In the genomic region with DNA sequence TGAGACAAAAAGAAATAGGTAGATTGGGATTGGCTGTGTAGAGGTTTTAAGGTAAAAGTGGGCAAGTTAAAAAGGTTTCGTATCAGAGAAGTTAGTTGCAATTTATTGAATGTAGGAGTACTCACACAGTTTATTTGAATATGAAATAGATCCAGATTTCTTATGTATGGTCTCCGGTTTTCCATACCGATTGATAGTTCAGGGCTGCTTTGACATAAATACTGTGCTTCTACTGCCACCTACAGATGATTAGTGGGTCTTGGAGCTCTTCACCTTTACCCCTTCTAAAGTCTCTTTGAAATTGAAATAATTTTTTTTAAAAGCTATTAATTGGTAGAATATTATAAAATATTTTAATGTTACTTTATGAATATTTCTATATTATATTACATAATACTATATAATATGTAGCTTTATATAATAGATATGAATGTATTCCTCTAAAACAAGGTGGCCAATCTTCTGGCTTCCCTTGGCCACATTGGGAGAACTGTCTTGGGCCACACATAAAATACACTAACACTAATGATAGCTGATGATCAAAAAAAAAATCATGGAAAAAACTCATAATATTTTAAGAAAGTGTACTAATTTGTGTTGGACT, we compare ENCODE assay signal across 1 cellular context.
TF ChIP-seq lines count a peak whose summit lies in the region.

No MANE protein-coding gene starts in this region.

TF ChIP-seq in GM23338, 12 proteins besides CTCF, POLR2A, EP300 and RAD21 (continued from another document):
- TF ChIP-seq, protein P1, sequence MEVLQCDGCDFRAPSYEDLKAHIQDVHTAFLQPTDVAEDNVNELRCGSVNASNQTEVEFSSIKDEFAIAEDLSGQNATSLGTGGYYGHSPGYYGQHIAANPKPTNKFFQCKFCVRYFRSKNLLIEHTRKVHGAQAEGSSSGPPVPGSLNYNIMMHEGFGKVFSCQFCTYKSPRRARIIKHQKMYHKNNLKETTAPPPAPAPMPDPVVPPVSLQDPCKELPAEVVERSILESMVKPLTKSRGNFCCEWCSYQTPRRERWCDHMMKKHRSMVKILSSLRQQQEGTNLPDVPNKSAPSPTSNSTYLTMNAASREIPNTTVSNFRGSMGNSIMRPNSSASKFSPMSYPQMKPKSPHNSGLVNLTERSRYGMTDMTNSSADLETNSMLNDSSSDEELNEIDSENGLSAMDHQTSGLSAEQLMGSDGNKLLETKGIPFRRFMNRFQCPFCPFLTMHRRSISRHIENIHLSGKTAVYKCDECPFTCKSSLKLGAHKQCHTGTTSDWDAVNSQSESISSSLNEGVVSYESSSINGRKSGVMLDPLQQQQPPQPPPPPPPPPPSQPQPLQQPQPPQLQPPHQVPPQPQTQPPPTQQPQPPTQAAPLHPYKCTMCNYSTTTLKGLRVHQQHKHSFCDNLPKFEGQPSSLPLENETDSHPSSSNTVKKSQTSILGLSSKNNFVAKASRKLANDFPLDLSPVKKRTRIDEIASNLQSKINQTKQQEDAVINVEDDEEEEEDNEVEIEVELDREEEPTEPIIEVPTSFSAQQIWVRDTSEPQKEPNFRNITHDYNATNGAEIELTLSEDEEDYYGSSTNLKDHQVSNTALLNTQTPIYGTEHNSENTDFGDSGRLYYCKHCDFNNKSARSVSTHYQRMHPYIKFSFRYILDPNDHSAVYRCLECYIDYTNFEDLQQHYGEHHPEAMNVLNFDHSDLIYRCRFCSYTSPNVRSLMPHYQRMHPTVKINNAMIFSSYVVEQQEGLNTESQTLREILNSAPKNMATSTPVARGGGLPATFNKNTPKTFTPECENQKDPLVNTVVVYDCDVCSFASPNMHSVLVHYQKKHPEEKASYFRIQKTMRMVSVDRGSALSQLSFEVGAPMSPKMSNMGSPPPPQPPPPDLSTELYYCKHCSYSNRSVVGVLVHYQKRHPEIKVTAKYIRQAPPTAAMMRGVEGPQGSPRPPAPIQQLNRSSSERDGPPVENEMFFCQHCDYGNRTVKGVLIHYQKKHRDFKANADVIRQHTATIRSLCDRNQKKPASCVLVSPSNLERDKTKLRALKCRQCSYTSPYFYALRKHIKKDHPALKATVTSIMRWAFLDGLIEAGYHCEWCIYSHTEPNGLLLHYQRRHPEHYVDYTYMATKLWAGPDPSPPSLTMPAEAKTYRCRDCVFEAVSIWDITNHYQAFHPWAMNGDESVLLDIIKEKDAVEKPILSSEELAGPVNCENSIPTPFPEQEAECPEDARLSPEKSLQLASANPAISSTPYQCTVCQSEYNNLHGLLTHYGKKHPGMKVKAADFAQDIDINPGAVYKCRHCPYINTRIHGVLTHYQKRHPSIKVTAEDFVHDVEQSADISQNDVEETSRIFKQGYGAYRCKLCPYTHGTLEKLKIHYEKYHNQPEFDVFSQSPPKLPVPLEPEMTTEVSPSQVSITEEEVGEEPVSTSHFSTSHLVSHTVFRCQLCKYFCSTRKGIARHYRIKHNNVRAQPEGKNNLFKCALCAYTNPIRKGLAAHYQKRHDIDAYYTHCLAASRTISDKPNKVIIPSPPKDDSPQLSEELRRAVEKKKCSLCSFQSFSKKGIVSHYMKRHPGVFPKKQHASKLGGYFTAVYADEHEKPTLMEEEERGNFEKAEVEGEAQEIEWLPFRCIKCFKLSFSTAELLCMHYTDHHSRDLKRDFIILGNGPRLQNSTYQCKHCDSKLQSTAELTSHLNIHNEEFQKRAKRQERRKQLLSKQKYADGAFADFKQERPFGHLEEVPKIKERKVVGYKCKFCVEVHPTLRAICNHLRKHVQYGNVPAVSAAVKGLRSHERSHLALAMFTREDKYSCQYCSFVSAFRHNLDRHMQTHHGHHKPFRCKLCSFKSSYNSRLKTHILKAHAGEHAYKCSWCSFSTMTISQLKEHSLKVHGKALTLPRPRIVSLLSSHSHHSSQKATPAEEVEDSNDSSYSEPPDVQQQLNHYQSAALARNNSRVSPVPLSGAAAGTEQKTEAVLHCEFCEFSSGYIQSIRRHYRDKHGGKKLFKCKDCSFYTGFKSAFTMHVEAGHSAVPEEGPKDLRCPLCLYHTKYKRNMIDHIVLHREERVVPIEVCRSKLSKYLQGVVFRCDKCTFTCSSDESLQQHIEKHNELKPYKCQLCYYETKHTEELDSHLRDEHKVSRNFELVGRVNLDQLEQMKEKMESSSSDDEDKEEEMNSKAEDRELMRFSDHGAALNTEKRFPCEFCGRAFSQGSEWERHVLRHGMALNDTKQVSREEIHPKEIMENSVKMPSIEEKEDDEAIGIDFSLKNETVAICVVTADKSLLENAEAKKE (CRISPR knock-in tag; IDR thresholded peaks at IDR 0.05), result no peak
- no peak for TF ChIP-seq STAT1 (IDR thresholded peaks at IDR 0.05; ENCODE audit: unreplicated experiment)
